In the genomic region with DNA sequence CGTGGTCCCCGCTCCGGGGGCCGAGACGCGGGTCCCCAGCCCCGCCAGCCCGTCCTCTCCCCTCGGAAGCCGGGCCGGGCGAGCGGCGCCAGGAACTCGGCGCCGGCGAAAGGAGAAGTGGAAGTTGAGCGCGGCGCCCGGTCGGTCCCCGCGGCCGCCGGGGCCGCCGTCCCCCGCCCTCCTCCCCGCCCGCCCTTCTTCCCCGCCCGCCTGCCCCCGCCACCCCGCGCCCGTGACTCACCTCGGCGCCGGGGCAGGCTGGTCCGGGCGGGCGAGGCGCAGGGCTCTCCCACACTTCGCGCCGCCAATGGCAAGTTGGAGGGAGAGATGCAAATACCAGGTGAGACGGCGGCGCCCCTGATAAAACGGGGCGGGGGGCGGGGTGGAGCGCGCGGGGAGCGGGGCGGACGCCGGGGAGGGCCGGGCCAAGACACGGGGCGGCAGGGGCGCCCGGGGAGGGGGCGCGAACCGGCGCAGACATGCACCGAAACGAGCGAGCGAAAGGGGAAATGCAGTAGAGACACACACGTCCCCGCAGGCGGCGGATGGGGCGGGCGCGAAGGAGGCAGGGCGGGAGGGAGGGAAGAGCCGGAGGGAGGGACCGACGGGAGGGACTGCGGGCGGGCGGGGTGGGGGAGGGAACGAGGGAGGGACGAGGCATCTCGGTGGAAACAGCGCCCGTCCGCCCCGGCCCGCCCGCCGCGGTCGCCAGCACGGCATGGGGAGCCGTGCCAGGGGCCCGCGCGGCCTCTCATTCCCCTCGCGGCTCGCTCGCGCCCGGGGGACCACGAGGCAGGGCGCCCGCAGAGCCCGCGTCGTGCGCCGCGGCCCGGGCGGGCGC, we compare ENCODE assay signal across 8 cellular contexts. TPM values are rescaled to one million over a fixed set of nuclear protein-coding genes. Genes with fewer than 3 reads are reported as not detected.
DNase-seq lines count a peak whose midpoint lies in the region; ATAC-seq and TF ChIP-seq lines count a peak whose summit lies in the region.

A gene (minus strand): TSS at position 119 of the 841 bp plus-strand sequence. CDS start 29,167 bp downstream, outside the sequence.

- intact Hi-C loops in Right ventricle myocardium inferior (cut with DNase I) (no loop called here), cardiac septum (cut with DNase I) (no loop called here), psoas muscle (cut with DNase I) (no loop called here)

- H3K4me1 ChIP-seq in cardiac muscle cell (ENCODE audit: low read depth) (no peaks in the 10 kb centered on the region), psoas muscle (no peaks in the 10 kb centered on the region)

- DNase-seq in Right ventricle myocardium inferior (ENCODE audit: missing footprints): peak; percentile 70
- DNase-seq in cardiac septum (ENCODE audit: low spot score): no peak
- peak; percentile 77 for DNase-seq in RPMI8226
- DNase-seq in activated naive CD4-positive, alpha-beta T cell treated with Interleukin-2 at 50 U/mL for 16 hours: peak; percentile 59
- peak; percentile 20 to 68 for DNase-seq in cardiac muscle cell (ENCODE audit: low read depth in 1 of 2, low spot score in 1 of 2)
- DNase-seq in psoas muscle: peak in 1 of 2 donors; percentile 50

- H3K9me3 ChIP-seq in cardiac muscle cell (ENCODE audit: low read depth): no peaks in the 10 kb centered on the region
- no peaks in the 10 kb centered on the region for H3K9me3 ChIP-seq in psoas muscle

- no peaks in the 10 kb centered on the region for H3K36me3 ChIP-seq in cardiac muscle cell
- no peaks in the 10 kb centered on the region for H3K36me3 ChIP-seq in psoas muscle (ENCODE audit: insufficient read depth in 1 of 2, low read depth in 1 of 2)

- H3K27ac ChIP-seq in cardiac muscle cell (no peak within 1 kb of the TSS), psoas muscle (peak within 1 kb of the TSS; percentile 58)

- TF ChIP-seq CTCF in cardiac muscle cell (IDR thresholded peaks at IDR 0.05; ENCODE audit: low read depth, low read length) (no peak), psoas muscle (IDR thresholded peaks at IDR 0.05) (no peak)

- H3K27me3 ChIP-seq in cardiac muscle cell (peaks cover 19% of the 10 kb centered on the region), psoas muscle (ENCODE audit: insufficient read depth in 3 of 3, low read length in 2 of 3) (peaks cover 0 to 9% (median 6%) of the 10 kb centered on the region in 3 donors)

- peak; percentile 65 for ATAC-seq in Right ventricle myocardium inferior
- peak; percentile 37 for ATAC-seq in HG03196 (IDR thresholded peaks at IDR 0.05; ENCODE audit: unreplicated experiment)
- peak; percentile 60 to 77 (median 67) for ATAC-seq in psoas muscle
- no peak for ATAC-seq in HG02840 (IDR thresholded peaks at IDR 0.05; ENCODE audit: low FRiP score, unreplicated experiment)

- H3K4me3 ChIP-seq in cardiac muscle cell: peak within 1 kb of the TSS; percentile 22
- peak within 1 kb of the TSS; percentile 61 for H3K4me3 ChIP-seq in psoas muscle

- 0 to 36% (median 1%) methylated on average over 18 to 101 of the region's 123 CpGs for WGBS in psoas muscle, 3 donors

RNA-seq across cellular contexts. Expression of the gene that starts here (rescaled TPM):
- total RNA-seq in Right ventricle myocardium inferior: 2.8 TPM
- total RNA-seq in cardiac septum: 3.7 TPM
- total RNA-seq in cardiac muscle cell: 1.8 and 1.9 TPM in 2 replicates
- 0.88 and 1.3 TPM in 2 replicates for polyA plus RNA-seq in cardiac muscle cell
- 1 to 10 TPM; 1.5 to 2.9 (median 2.2) TPM for total RNA-seq in psoas muscle
- 1 to 10 TPM in 1 of 3 donors, under 1 TPM in 2; 0.55 to 1.2 (median 0.76) TPM for polyA plus RNA-seq in psoas muscle
